27 cellular contexts compared by ENCODE assay signal in genomic region chr6:37732688-37733087, GRCh38. TPM values are rescaled to one million over a fixed set of nuclear protein-coding genes. Genes with fewer than 3 reads are reported as not detected.
DNase-seq lines count a peak whose midpoint lies in the region; ATAC-seq and TF ChIP-seq lines count a peak whose summit lies in the region.
"Had no signal": no experiment of that assay in that cellular context is flagged by ENCODE, and none has a peak within 500 bp of the region (broad histone marks: within the 10 kb centered on the region; RNA-seq: fewer than 3 reads in every experiment).

No MANE protein-coding gene starts in this region.

- POLR2A ChIA-PET in MCF 10A (lab: Yijun Ruan, JAX): no interaction called here

- H3K36me3 Mint-ChIP-seq in MCF 10A (ENCODE audit: insufficient read depth, unreplicated experiment): no peaks in the 10 kb centered on the region
- H3K36me3 Mint-ChIP-seq: naive B cell; stimulated activated effector memory CD8-positive, alpha-beta T cell treated with anti-CD3 and anti-CD28 coated beads, Interleukin-12 subunit alpha, Interleukin-12 subunit beta, amount 100 ng/mL, for 72 hours had no signal

- TF ChIP-seq CTCF in MCF 10A (IDR thresholded peaks at IDR 0.05; ENCODE audit: unreplicated experiment) (peak; percentile 4), breast epithelium (IDR thresholded peaks at IDR 0.05) (no peak), OCI-LY3 (IDR thresholded peaks at IDR 0.05; ENCODE audit: low read depth, low read length) (peak; percentile 31), testis (IDR thresholded peaks at IDR 0.05) (no peak)

- no peak overlapping the region for H2AFZ ChIP-seq in OCI-LY3 (ENCODE audit: low read depth, low read length)

- H3K4me1 Mint-ChIP-seq in MCF 10A (ENCODE audit: insufficient read depth, unreplicated experiment): no peaks in the 10 kb centered on the region

- H3K4me3 Mint-ChIP-seq in MCF 10A (ENCODE audit: unreplicated experiment): no peak overlapping the region
- H3K4me3 Mint-ChIP-seq: activated naive CD8-positive, alpha-beta T cell treated with anti-CD3 and anti-CD28 coated beads, Interleukin-2, amount 50 U/mL, for 24 hours; naive B cell; stimulated activated effector memory CD8-positive, alpha-beta T cell treated with anti-CD3 and anti-CD28 coated beads, Interleukin-12 subunit alpha, Interleukin-12 subunit beta, amount 100 ng/mL, for 72 hours had no signal

- ATAC-seq in left lobe of liver: no peak
- ATAC-seq: activated naive CD8-positive, alpha-beta T cell treated with anti-CD3 and anti-CD28 coated beads, Interleukin-2, amount 50 U/mL, for 24 hours; right cardiac atrium had no signal

- DNase-seq in MCF 10A (ENCODE audit: unreplicated experiment): peak; percentile 8
- no peak for DNase-seq in breast epithelium (ENCODE audit: low spot score in 2 of 2)
- peak; percentile 16 for DNase-seq in dermis blood vessel endothelial cell
- DNase-seq in stimulated activated CD8-positive, alpha-beta memory T cell treated with anti-CD3 and anti-CD28 coated beads, Interleukin-4, amount 100 ng/mL, for 48 hours: peak; percentile 26
- DNase-seq in left lobe of liver (ENCODE audit: low spot score): no peak
- DNase-seq in stimulated activated CD4-positive, alpha-beta T cell treated with anti-CD3 and anti-CD28 coated beads, Interleukin-12 subunit alpha, Interleukin-12 subunit beta, amount 100 ng/mL, for 4 hours: no peak
- no peak for DNase-seq in testis
- DNase-seq: activated CD4-positive, alpha-beta T cell treated with anti-CD3 and anti-CD28 coated beads, Interleukin-2, amount 50 U/mL, for 1 hour; activated CD8-positive, alpha-beta memory T cell treated with anti-CD3 and anti-CD28 coated beads, Interleukin-2, amount 50 U/mL, for 4 hours; activated effector memory CD4-positive, alpha-beta T cell treated with Interleukin-2 at 50 U/mL for 16 hours; activated naive CD8-positive, alpha-beta T cell treated with anti-CD3 and anti-CD28 coated beads, Interleukin-2, amount 50 U/mL, for 24 hours; GDM1; GOT3; hypothalamus; kidney glomerular epithelial cell; mammary epithelial cell; naive B cell; NCI-H510A; right cardiac atrium; stimulated activated CD4-positive, alpha-beta T cell treated with anti-CD3 and anti-CD28 coated beads, Interleukin-15, amount 100 ng/mL, for 24 hours had no signal

- TF ChIP-seq POLR2A in breast epithelium (IDR thresholded peaks at IDR 0.05) (no peak), testis (IDR thresholded peaks at IDR 0.05) (no peak)

- H3K27ac ChIP-seq in breast epithelium (no peak overlapping the region), OCI-LY3 (ENCODE audit: low read length) (no peak overlapping the region), testis (no peak overlapping the region)
- H3K27ac ChIP-seq: A549; BLaER1 treated with 17β-estradiol and CSF1 and Interleukin-3, amounts not matched to agents 10 nM and 100 nM; epithelial cell of prostate; vagina had no signal

- H3K9ac ChIP-seq in OCI-LY3 (ENCODE audit: low read length): no peak overlapping the region
- H3K9ac ChIP-seq: BLaER1 treated with 17β-estradiol and CSF1 and Interleukin-3, amounts not matched to agents 10 nM and 100 nM had no signal

- no TSS peak for BruUV-seq in MCF 10A (replicated peaks; lab: Mats Ljungman, UMichigan)

- H4K20me1 ChIP-seq in OCI-LY3 (ENCODE audit: insufficient read depth, low read length): no peaks in the 10 kb centered on the region
- H4K20me1 ChIP-seq: BLaER1 treated with 17β-estradiol and CSF1 and Interleukin-3, amounts not matched to agents 10 nM and 100 nM had no signal

- intact Hi-C loops in MCF 10A (cut with micrococcal nuclease): no loop called here
- intact Hi-C loops in breast epithelium (cut with DNase I; ENCODE audit: low total_unique reads): no loop called here
- intact Hi-C loops in testis (cut with DNase I; ENCODE audit: low total_unique reads): no loop called here

- no peak overlapping the region for H3K4me3 ChIP-seq in breast epithelium
- H3K4me3 ChIP-seq in OCI-LY3 (ENCODE audit: low read length): no peak overlapping the region
- H3K4me3 ChIP-seq in testis: no peak overlapping the region
- H3K4me3 ChIP-seq: A549; BLaER1 treated with 17β-estradiol and CSF1 and Interleukin-3, amounts not matched to agents 10 nM and 100 nM; GM12878; vagina had no signal

- CTCF ChIA-PET in MCF 10A (lab: Yijun Ruan, JAX): no interaction called here

- no peaks in the 10 kb centered on the region for H3K36me3 ChIP-seq in breast epithelium
- H3K36me3 ChIP-seq in OCI-LY3 (replicated peaks; ENCODE audit: low read depth, low read length): no peaks in the 10 kb centered on the region
- no peaks in the 10 kb centered on the region for H3K36me3 ChIP-seq in testis (ENCODE audit: low read depth, missing control alignments)
- H3K36me3 ChIP-seq: BLaER1 treated with 17β-estradiol and CSF1 and Interleukin-3, amounts not matched to agents 10 nM and 100 nM; vagina had no signal

- H3K9me3 ChIP-seq in breast epithelium (no peaks in the 10 kb centered on the region), OCI-LY3 (ENCODE audit: insufficient read depth, low read length) (no peaks in the 10 kb centered on the region), testis (no peaks in the 10 kb centered on the region)
- H3K9me3 ChIP-seq: A549; BLaER1 treated with 17β-estradiol and CSF1 and Interleukin-3, amounts not matched to agents 10 nM and 100 nM; vagina had no signal

- no peaks in the 10 kb centered on the region for H3K9me3 Mint-ChIP-seq in MCF 10A (ENCODE audit: unreplicated experiment)
- H3K9me3 Mint-ChIP-seq: activated naive CD8-positive, alpha-beta T cell treated with anti-CD3 and anti-CD28 coated beads, Interleukin-2, amount 50 U/mL, for 24 hours; stimulated activated effector memory CD8-positive, alpha-beta T cell treated with anti-CD3 and anti-CD28 coated beads, Interleukin-12 subunit alpha, Interleukin-12 subunit beta, amount 100 ng/mL, for 72 hours had no signal

- no peak overlapping the region for H3K4me2 ChIP-seq in OCI-LY3 (ENCODE audit: low read length)
- H3K4me2 ChIP-seq: A549 had no signal

- H3K27me3 Mint-ChIP-seq in MCF 10A (ENCODE audit: insufficient read depth, unreplicated experiment): peaks cover 22% of the 10 kb centered on the region
- H3K27me3 Mint-ChIP-seq: activated naive CD8-positive, alpha-beta T cell treated with anti-CD3 and anti-CD28 coated beads, Interleukin-2, amount 50 U/mL, for 24 hours had no signal

- WGBS in testis, 2 donors: 82 to 89% methylated on average over 10 of the region's 10 CpGs

- no peaks in the 10 kb centered on the region for H3K79me2 ChIP-seq in OCI-LY3 (ENCODE audit: low read length)

- H3K27ac Mint-ChIP-seq in MCF 10A (ENCODE audit: low read depth, unreplicated experiment): no peak overlapping the region
- H3K27ac Mint-ChIP-seq: activated naive CD8-positive, alpha-beta T cell treated with anti-CD3 and anti-CD28 coated beads, Interleukin-2, amount 50 U/mL, for 24 hours; stimulated activated effector memory CD8-positive, alpha-beta T cell treated with anti-CD3 and anti-CD28 coated beads, Interleukin-12 subunit alpha, Interleukin-12 subunit beta, amount 100 ng/mL, for 72 hours had no signal

- H3K4me1 ChIP-seq in breast epithelium (no peaks in the 10 kb centered on the region), OCI-LY3 (ENCODE audit: low read length) (peaks cover 13% of the 10 kb centered on the region), testis (no peaks in the 10 kb centered on the region)
- H3K4me1 ChIP-seq: A549, vagina had no signal

- H3K27me3 ChIP-seq in breast epithelium (no peaks in the 10 kb centered on the region), OCI-LY3 (ENCODE audit: low read depth, low read length) (no peaks in the 10 kb centered on the region), testis (no peaks in the 10 kb centered on the region)
- H3K27me3 ChIP-seq: BLaER1 treated with 17β-estradiol and CSF1 and Interleukin-3, amounts not matched to agents 10 nM and 100 nM; vagina had no signal

RNA-seq across cellular contexts. Expression of gene MDGA1, which starts 35.0 kb away (rescaled TPM):
- total RNA-seq in MCF 10A (2022) (0.05 TPM in 1 of 2 replicates, not detected in the other), breast epithelium (1 to 10 TPM; 1.6 to 4.3 (median 4.3) TPM), dermis blood vessel endothelial cell (0.88 and 1.4 TPM in 2 replicates), left lobe of liver (0.40 TPM), testis (10 to 100 TPM in 1 of 2 donors, 1 to 10 TPM in 1; 5.9 to 16.0 TPM)
- 7.0 TPM for polyA plus RNA-seq in testis (ENCODE audit: insufficient read depth, low read depth, low replicate concordance)

Comparison
In these comparisons a context has a peak if more than half of its experiments do, and no peak if none do; other contexts are left out.
1. DNase-seq: peak in MCF 10A (single experiment), dermis blood vessel endothelial cell (single experiment) and stimulated activated CD8-positive, alpha-beta memory T cell treated with anti-CD3 and anti-CD28 coated beads, Interleukin-4, amount 100 ng/mL, for 48 hours (single experiment); none in breast epithelium (0 of 2), left lobe of liver (single experiment), stimulated activated CD4-positive, alpha-beta T cell treated with anti-CD3 and anti-CD28 coated beads, Interleukin-12 subunit alpha, Interleukin-12 subunit beta, amount 100 ng/mL, for 4 hours (single experiment) and testis (single experiment).
2. CTCF ChIP-seq: peak in MCF 10A (single experiment) and OCI-LY3 (single experiment); none in breast epithelium (0 of 3) and testis (0 of 3).